ENCODE assay signal across 12 cellular contexts in the genomic region with DNA sequence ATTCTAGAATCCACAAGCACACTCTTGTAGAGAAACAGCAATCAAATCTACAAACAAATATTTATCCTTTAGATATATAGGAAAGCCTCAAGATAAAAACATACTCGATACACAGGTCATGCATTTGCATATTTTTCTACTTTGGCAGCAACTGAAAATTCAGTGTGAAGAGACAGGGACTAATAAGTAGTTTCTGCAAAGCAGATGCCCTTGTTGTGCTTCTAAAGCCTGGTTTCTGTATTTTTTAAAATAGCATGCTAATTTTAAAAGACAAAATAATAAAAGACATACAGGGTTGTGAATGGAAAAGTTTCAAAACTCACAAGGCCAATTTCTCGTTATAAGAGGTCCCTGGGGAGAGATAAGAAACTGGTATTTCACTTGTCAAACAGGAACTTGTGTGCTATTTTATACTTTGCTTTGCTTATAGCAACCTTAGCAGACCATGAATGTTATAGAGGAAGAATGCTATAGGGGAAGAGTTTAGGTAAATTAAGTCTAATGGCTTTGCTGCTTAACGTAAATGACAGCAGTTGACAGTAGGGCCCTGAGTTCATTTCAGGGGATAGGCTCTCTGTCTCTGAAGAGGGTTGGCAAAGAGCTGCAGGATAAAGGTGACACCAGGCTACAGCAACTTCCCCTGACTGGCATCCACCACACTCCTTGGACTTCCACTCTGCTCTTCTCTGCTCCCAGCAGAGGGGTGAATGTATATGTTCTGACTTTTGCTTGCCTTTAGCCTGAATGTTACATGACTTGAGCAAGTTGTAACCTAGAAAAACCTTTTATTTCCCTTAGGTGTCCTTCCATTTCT. TPM values are rescaled to one million over a fixed set of nuclear protein-coding genes. Genes with fewer than 3 reads are reported as not detected.
DNase-seq lines count a peak whose midpoint lies in the region; ATAC-seq and TF ChIP-seq lines count a peak whose summit lies in the region.
"Had no signal": no experiment of that assay in that cellular context is flagged by ENCODE, and none has a peak within 500 bp of the region (broad histone marks: within the 10 kb centered on the region; RNA-seq: fewer than 3 reads in every experiment).

No MANE protein-coding gene starts in this region.

- intact Hi-C loops in left colon (cut with DNase I, micrococcal nuclease): no loop called here

- ATAC-seq in GM18858 (IDR thresholded peaks at IDR 0.05; ENCODE audit: unreplicated experiment) (peak; percentile 89), GM21619 (IDR thresholded peaks at IDR 0.05; ENCODE audit: unreplicated experiment) (peak; percentile 88), HG03342 (IDR thresholded peaks at IDR 0.05; ENCODE audit: unreplicated experiment) (peak; percentile 89), left colon (no peak)

- H3K4me1 ChIP-seq in neuronal stem cell (ENCODE audit: control insufficient read depth in 2 of 2, insufficient read depth in 1 of 2, low read depth in 1 of 2, low read length in 2 of 2): peaks cover 0 to 2% of the 10 kb centered on the region in 2 donors

- no peak overlapping the region for H2AFZ ChIP-seq in neuronal stem cell (ENCODE audit: low read length)

- H3K14ac ChIP-seq in neuronal stem cell (ENCODE audit: low read length): no peak overlapping the region

- no peak overlapping the region for H2AK5ac ChIP-seq in neuronal stem cell (ENCODE audit: low read depth, low read length)

- no peak overlapping the region for H2BK15ac ChIP-seq in neuronal stem cell (ENCODE audit: low read length)

- H2BK120ac ChIP-seq in neuronal stem cell (ENCODE audit: low read depth, low read length): no peak overlapping the region

- no peak overlapping the region for H3K23ac ChIP-seq in neuronal stem cell (ENCODE audit: low read depth, low read length, poor library complexity)

- H3K4me2 ChIP-seq in neuronal stem cell (ENCODE audit: insufficient read depth, low read length, poor library complexity, severe bottlenecking): no peak overlapping the region

- TF ChIP-seq CTCF in VCaP (conservative IDR thresholded peaks at IDR 0.05): no peak

- whole genome bisulfite sequencing in neuronal stem cell (ENCODE audit: extremely low coverage in 2 of 2, insufficient read length in 2 of 2, insufficient replicate concordance in 1 of 2), 2 donors: no CpG with 5 or more reads among the region's 3 CpGs

- no peak overlapping the region for H4K91ac ChIP-seq in neuronal stem cell (ENCODE audit: low read depth, low read length, poor library complexity)

- DNase-seq in left colon: no peak
- no peak for DNase-seq in activated CD4-positive, alpha-beta T cell treated with anti-CD3 and anti-CD28 coated beads, Interleukin-2, amount 50 U/mL, for 48 hours
- no peak for DNase-seq in neuronal stem cell (ENCODE audit: low spot score)
- DNase-seq in activated CD8-positive, alpha-beta memory T cell treated with anti-CD3 and anti-CD28 coated beads for 24 hours: no peak
- DNase-seq: activated CD4-positive, alpha-beta T cell treated with anti-CD3 and anti-CD28 coated beads, Interleukin-2, amount 10 ng/mL, durations not matched to agents 24 days and 14 days; tibial artery had no signal

- H3K27ac ChIP-seq in VCaP: peak overlapping the region; percentile 53
- H3K27ac ChIP-seq in neuronal stem cell (replicated peaks; ENCODE audit: low read length): no peak overlapping the region
- H3K27ac ChIP-seq: tibial artery had no signal

- no peak overlapping the region for H3K4ac ChIP-seq in neuronal stem cell (ENCODE audit: low read length)

- no peaks in the 10 kb centered on the region for H3K36me3 ChIP-seq in neuronal stem cell (replicated peaks in 1 of 2; ENCODE audit: control insufficient read depth in 2 of 2, insufficient read depth in 2 of 2, low read length in 2 of 2)
- H3K36me3 ChIP-seq: tibial artery had no signal

- H2BK5ac ChIP-seq in neuronal stem cell (ENCODE audit: low read length): no peak overlapping the region

- H3K4me3 ChIP-seq in neuronal stem cell (ENCODE audit: low read length in 2 of 2): no peak overlapping the region
- H3K4me3 ChIP-seq: tibial artery had no signal

- H3K18ac ChIP-seq in neuronal stem cell (ENCODE audit: low read length): no peak overlapping the region

- no peaks in the 10 kb centered on the region for H3K27me3 ChIP-seq in neuronal stem cell (ENCODE audit: control insufficient read depth in 3 of 3, insufficient read depth in 3 of 3, low read depth in 1 of 3, low read length in 3 of 3)
- H3K27me3 ChIP-seq: tibial artery had no signal

- H4K8ac ChIP-seq in neuronal stem cell (ENCODE audit: low read depth, low read length): no peak overlapping the region

- no peaks in the 10 kb centered on the region for H3K79me1 ChIP-seq in neuronal stem cell (ENCODE audit: low read depth, low read length)

- no peak overlapping the region for H2BK12ac ChIP-seq in neuronal stem cell (ENCODE audit: low read length)

- H3K9ac ChIP-seq in neuronal stem cell (ENCODE audit: low read depth, low read length, poor library complexity): no peak overlapping the region

- H3K9me3 ChIP-seq in neuronal stem cell (replicated peaks in 1 of 2; ENCODE audit: control insufficient read depth in 2 of 2, insufficient read depth in 1 of 2, low read depth in 1 of 2, low read length in 2 of 2): no peaks in the 10 kb centered on the region
- H3K9me3 ChIP-seq: tibial artery had no signal

RNA-seq across cellular contexts. Expression of a gene that starts 9.4 kb away (rescaled TPM):
- 1 to 10 TPM in 1 of 2 donors, under 1 TPM in 1; 0.31 to 1.2 TPM for total RNA-seq in left colon
- polyA plus RNA-seq in neuronal stem cell (2013, experiment 1 of 2): not detected
- polyA plus RNA-seq in neuronal stem cell (2013, experiment 2 of 2): not detected
- total RNA-seq: activated CD4-positive, alpha-beta T cell treated with anti-CD3 and anti-CD28 coated beads, Interleukin-2, amount 10 ng/mL, durations not matched to agents 24 days and 14 days; fibroblast of villous mesenchyme; HT1080 had no signal

RNA-seq across cellular contexts. Expression of a gene that starts 51.0 kb away (rescaled TPM):
- total RNA-seq in left colon: 10 to 100 TPM; 11.0 to 27.1 TPM
- not detected for polyA plus RNA-seq in neuronal stem cell (2013, experiment 1 of 2)
- polyA plus RNA-seq in neuronal stem cell (2013, experiment 2 of 2): not detected
- total RNA-seq: fibroblast of villous mesenchyme, HT1080 had no signal
